Comparison of ENCODE assay signal across 8 cellular contexts in the genomic region with DNA sequence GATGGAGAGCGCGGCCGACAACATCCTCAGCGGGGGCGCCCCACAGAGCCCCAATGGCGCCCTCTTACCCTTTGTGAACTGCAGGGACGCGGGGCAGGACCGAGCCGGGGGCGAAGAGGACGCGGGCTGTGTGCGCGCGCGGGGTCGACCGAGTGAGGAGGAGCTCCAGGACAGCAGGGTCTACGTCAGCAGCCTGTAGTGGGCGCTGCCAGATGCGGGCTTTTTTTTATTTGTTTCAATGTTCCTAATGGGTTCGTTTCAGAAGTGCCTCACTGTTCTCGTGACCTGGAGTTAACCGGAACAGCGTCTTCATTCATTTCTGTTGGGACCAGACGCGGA.
DNase-seq lines count a peak whose midpoint lies in the region; ATAC-seq lines count a peak whose summit lies in the region.

No MANE protein-coding gene starts in this region.

- peak; percentile 31 for ATAC-seq in GM21447 (IDR thresholded peaks at IDR 0.05; ENCODE audit: unreplicated experiment)
- no peak for ATAC-seq in GM19023 (IDR thresholded peaks at IDR 0.05; ENCODE audit: unreplicated experiment)

- peak; percentile 68 to 69 for DNase-seq in AML-193 (lab: John Stamatoyannopoulos, UW)
- peak; percentile 4 for DNase-seq in NCI-H748 treated with DMSO at 0.1 percent for 48 hours (lab: John Stamatoyannopoulos, UW)
- DNase-seq in activated gamma-delta T cell (lab: John Stamatoyannopoulos, UW): peak; percentile 46
- peak; percentile 85 for DNase-seq in islet precursor cell
- DNase-seq in stimulated activated CD4-positive, alpha-beta T cell treated with anti-CD3 and anti-CD28 coated beads, TNF-alpha, amount 100 ng/mL, for 48 hours (ENCODE audit: low read depth in 3 of 3): peak in 2 of 3 donors; percentile 33 to 37
- no peak for DNase-seq in SW 1271 (lab: John Stamatoyannopoulos, UW)

Comparison
In these comparisons a context has a peak if more than half of its experiments do, and no peak if none do; other contexts are left out.
1. DNase-seq: peak in AML-193 (2 of 2), NCI-H748 treated with DMSO at 0.1 percent for 48 hours (single experiment), activated gamma-delta T cell (single experiment), islet precursor cell (single experiment) and stimulated activated CD4-positive, alpha-beta T cell treated with anti-CD3 and anti-CD28 coated beads, TNF-alpha, amount 100 ng/mL, for 48 hours (2 of 3); none in SW 1271 (0 of 2).